11 cellular contexts compared by ENCODE assay signal in the genomic region with DNA sequence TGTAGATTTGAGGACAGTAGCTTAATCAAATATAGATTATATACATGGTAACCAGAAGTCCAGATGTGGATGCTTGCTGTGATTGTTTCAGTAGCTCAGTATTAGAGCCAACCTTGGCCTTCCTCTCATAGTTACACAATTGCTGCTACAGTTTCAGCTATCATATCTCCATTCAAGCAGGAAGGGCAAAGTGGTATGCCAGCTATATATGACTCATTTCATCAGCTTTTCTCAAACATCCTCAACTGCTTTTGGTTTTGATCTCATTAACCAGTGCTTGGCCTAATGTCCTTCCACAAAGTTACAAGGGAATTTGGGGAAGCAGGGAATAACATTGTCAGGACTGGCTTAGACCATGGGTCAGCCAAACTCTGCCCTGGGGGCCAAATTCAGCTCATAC.
A peak's percentile ranks its signal among the peaks of the same experiment; 100 is the strongest.
DNase-seq lines count a peak whose midpoint lies in the region; ATAC-seq and TF ChIP-seq lines count a peak whose summit lies in the region.
"Had no signal": no experiment of that assay in that cellular context is flagged by ENCODE, and none has a peak within 500 bp of the region (broad histone marks: within the 10 kb centered on the region; RNA-seq: fewer than 3 reads in every experiment).

No MANE protein-coding gene starts in this region.

- in situ Hi-C loops in GM13977 (cut with MboI; ENCODE audit: low pct_unique_long_range_greater_than_20kb, low sequenced_read_pairs, unreplicated experiment) = no loop called here

- peaks cover 0 to 5% of the 10 kb centered on the region in 2 donors for H3K4me1 Mint-ChIP-seq in natural killer cell treated with Interleukin-12 subunit alpha and Interleukin-12 subunit beta and Interleukin-15 and Interleukin-18, amount 100 ng/mL, for 72 hours (ENCODE audit: low read depth in 2 of 2)
- H3K4me1 Mint-ChIP-seq in activated T-helper 1 cell treated with anti-CD3 and anti-CD28 coated beads, Interleukin-12 subunit alpha, Interleukin-12 subunit beta, Interleukin-2, Interleukin-4 antibody, amounts not matched to agents 30 ng/mL and 10 ng/mL and 1 ng/mL, durations not matched to agents 14 hours and 24 hours and 36 hours (ENCODE audit: low read depth) = no peaks in the 10 kb centered on the region
- H3K4me1 Mint-ChIP-seq: memory B cell had no signal

- peaks cover 0 to 12% (median 0%) of the 10 kb centered on the region in 4 donors for H3K36me3 ChIP-seq in sigmoid colon

- ATAC-seq in HG02642 (IDR thresholded peaks at IDR 0.05; ENCODE audit: poor library complexity, unreplicated experiment) = peak; percentile 72
- ATAC-seq in SK-N-SH treated with all-trans-retinoic acid at 6 μM for 48 hours = peak; percentile 77
- peak; percentile 69 to 87 for ATAC-seq in natural killer cell treated with Interleukin-12 subunit alpha and Interleukin-12 subunit beta and Interleukin-15 and Interleukin-18, amount 100 ng/mL, for 72 hours

- H3K9me3 ChIP-seq in sigmoid colon = no peaks in the 10 kb centered on the region

- intact Hi-C loops in activated T-helper 1 cell treated with anti-CD3 and anti-CD28 coated beads, Interleukin-12 subunit alpha, Interleukin-12 subunit beta, Interleukin-2, Interleukin-4 antibody, amounts not matched to agents 30 ng/mL and 10 ng/mL and 1 ng/mL, durations not matched to agents 14 hours and 24 hours and 36 hours (cut with micrococcal nuclease) = no loop called here
- intact Hi-C loops in sigmoid colon (cut with DNase I) = no loop called here

- peak overlapping the region in 1 of 2 donors; percentile 54 for H3K27ac Mint-ChIP-seq in natural killer cell treated with Interleukin-12 subunit alpha and Interleukin-12 subunit beta and Interleukin-15 and Interleukin-18, amount 100 ng/mL, for 72 hours
- H3K27ac Mint-ChIP-seq in activated T-helper 1 cell treated with anti-CD3 and anti-CD28 coated beads, Interleukin-12 subunit alpha, Interleukin-12 subunit beta, Interleukin-2, Interleukin-4 antibody, amounts not matched to agents 30 ng/mL and 10 ng/mL and 1 ng/mL, durations not matched to agents 14 hours and 24 hours and 36 hours = no peak overlapping the region
- H3K27ac Mint-ChIP-seq: memory B cell had no signal

- no peaks in the 10 kb centered on the region for H3K36me3 Mint-ChIP-seq in natural killer cell treated with Interleukin-12 subunit alpha and Interleukin-12 subunit beta and Interleukin-15 and Interleukin-18, amount 100 ng/mL, for 72 hours
- H3K36me3 Mint-ChIP-seq in activated T-helper 1 cell treated with anti-CD3 and anti-CD28 coated beads, Interleukin-12 subunit alpha, Interleukin-12 subunit beta, Interleukin-2, Interleukin-4 antibody, amounts not matched to agents 30 ng/mL and 10 ng/mL and 1 ng/mL, durations not matched to agents 14 hours and 24 hours and 36 hours (ENCODE audit: low read depth) = no peaks in the 10 kb centered on the region
- H3K36me3 Mint-ChIP-seq: memory B cell had no signal

- TF ChIP-seq EP300 in sigmoid colon (IDR thresholded peaks at IDR 0.05) = no peak

- no peak for TF ChIP-seq POLR2A in sigmoid colon (IDR thresholded peaks at IDR 0.05)

- TF ChIP-seq CTCF in GM13977 (IDR thresholded peaks at IDR 0.05; ENCODE audit: extremely low read depth, insufficient read depth, missing control alignments) = no peak
- TF ChIP-seq CTCF in sigmoid colon (IDR thresholded peaks at IDR 0.05) = no peak

- H3K27ac ChIP-seq in sigmoid colon = no peak overlapping the region

- H3K4me3 ChIP-seq in sigmoid colon = no peak overlapping the region

- peaks cover 0 to 3% (median 0%) of the 10 kb centered on the region in 4 donors for H3K4me1 ChIP-seq in sigmoid colon

- no peaks in the 10 kb centered on the region for H3K27me3 Mint-ChIP-seq in natural killer cell treated with Interleukin-12 subunit alpha and Interleukin-12 subunit beta and Interleukin-15 and Interleukin-18, amount 100 ng/mL, for 72 hours
- H3K27me3 Mint-ChIP-seq in activated T-helper 1 cell treated with anti-CD3 and anti-CD28 coated beads, Interleukin-12 subunit alpha, Interleukin-12 subunit beta, Interleukin-2, Interleukin-4 antibody, amounts not matched to agents 30 ng/mL and 10 ng/mL and 1 ng/mL, durations not matched to agents 14 hours and 24 hours and 36 hours (ENCODE audit: insufficient read depth) = no peaks in the 10 kb centered on the region
- H3K27me3 Mint-ChIP-seq: memory B cell had no signal

- no peaks in the 10 kb centered on the region for H3K9me3 Mint-ChIP-seq in natural killer cell treated with Interleukin-12 subunit alpha and Interleukin-12 subunit beta and Interleukin-15 and Interleukin-18, amount 100 ng/mL, for 72 hours
- no peaks in the 10 kb centered on the region for H3K9me3 Mint-ChIP-seq in activated T-helper 1 cell treated with anti-CD3 and anti-CD28 coated beads, Interleukin-12 subunit alpha, Interleukin-12 subunit beta, Interleukin-2, Interleukin-4 antibody, amounts not matched to agents 30 ng/mL and 10 ng/mL and 1 ng/mL, durations not matched to agents 14 hours and 24 hours and 36 hours
- H3K9me3 Mint-ChIP-seq: memory B cell had no signal

- DNase-seq in GM13977 (ENCODE audit: low spot score) = peak; percentile 7
- no peak for DNase-seq in natural killer cell treated with Interleukin-12 subunit alpha and Interleukin-12 subunit beta and Interleukin-15 and Interleukin-18, amount 100 ng/mL, for 72 hours (ENCODE audit: low spot score)
- no peak for DNase-seq in activated T-helper 1 cell treated with anti-CD3 and anti-CD28 coated beads, Interleukin-12 subunit alpha, Interleukin-12 subunit beta, Interleukin-2, Interleukin-4 antibody, amounts not matched to agents 30 ng/mL and 10 ng/mL and 1 ng/mL, durations not matched to agents 14 hours and 24 hours and 36 hours (ENCODE audit: low spot score)
- DNase-seq in sigmoid colon = no peak
- no peak for DNase-seq in RPMI8226
- DNase-seq in NCI-H1092 (lab: John Stamatoyannopoulos, UW) = no peak
- DNase-seq: amygdala, NCI-H1048 had no signal

- no peaks in the 10 kb centered on the region for H3K27me3 ChIP-seq in sigmoid colon

- H3K4me3 Mint-ChIP-seq in natural killer cell treated with Interleukin-12 subunit alpha and Interleukin-12 subunit beta and Interleukin-15 and Interleukin-18, amount 100 ng/mL, for 72 hours = no peak overlapping the region
- no peak overlapping the region for H3K4me3 Mint-ChIP-seq in activated T-helper 1 cell treated with anti-CD3 and anti-CD28 coated beads, Interleukin-12 subunit alpha, Interleukin-12 subunit beta, Interleukin-2, Interleukin-4 antibody, amounts not matched to agents 30 ng/mL and 10 ng/mL and 1 ng/mL, durations not matched to agents 14 hours and 24 hours and 36 hours
- H3K4me3 Mint-ChIP-seq: memory B cell had no signal

TF ChIP-seq in SK-N-SH treated with all-trans-retinoic acid at 6 μM for 48 hours, 23 proteins besides CTCF, POLR2A, EP300 and RAD21 (continues in another document):
- TF ChIP-seq, protein P1, sequence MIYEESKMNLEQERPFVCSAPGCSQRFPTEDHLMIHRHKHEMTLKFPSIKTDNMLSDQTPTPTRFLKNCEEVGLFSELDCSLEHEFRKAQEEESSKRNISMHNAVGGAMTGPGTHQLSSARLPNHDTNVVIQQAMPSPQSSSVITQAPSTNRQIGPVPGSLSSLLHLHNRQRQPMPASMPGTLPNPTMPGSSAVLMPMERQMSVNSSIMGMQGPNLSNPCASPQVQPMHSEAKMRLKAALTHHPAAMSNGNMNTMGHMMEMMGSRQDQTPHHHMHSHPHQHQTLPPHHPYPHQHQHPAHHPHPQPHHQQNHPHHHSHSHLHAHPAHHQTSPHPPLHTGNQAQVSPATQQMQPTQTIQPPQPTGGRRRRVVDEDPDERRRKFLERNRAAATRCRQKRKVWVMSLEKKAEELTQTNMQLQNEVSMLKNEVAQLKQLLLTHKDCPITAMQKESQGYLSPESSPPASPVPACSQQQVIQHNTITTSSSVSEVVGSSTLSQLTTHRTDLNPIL (CRISPR knock-in tag; IDR thresholded peaks at IDR 0.05; ENCODE audit: low read depth) = no peak
- TF ChIP-seq, protein P2, sequence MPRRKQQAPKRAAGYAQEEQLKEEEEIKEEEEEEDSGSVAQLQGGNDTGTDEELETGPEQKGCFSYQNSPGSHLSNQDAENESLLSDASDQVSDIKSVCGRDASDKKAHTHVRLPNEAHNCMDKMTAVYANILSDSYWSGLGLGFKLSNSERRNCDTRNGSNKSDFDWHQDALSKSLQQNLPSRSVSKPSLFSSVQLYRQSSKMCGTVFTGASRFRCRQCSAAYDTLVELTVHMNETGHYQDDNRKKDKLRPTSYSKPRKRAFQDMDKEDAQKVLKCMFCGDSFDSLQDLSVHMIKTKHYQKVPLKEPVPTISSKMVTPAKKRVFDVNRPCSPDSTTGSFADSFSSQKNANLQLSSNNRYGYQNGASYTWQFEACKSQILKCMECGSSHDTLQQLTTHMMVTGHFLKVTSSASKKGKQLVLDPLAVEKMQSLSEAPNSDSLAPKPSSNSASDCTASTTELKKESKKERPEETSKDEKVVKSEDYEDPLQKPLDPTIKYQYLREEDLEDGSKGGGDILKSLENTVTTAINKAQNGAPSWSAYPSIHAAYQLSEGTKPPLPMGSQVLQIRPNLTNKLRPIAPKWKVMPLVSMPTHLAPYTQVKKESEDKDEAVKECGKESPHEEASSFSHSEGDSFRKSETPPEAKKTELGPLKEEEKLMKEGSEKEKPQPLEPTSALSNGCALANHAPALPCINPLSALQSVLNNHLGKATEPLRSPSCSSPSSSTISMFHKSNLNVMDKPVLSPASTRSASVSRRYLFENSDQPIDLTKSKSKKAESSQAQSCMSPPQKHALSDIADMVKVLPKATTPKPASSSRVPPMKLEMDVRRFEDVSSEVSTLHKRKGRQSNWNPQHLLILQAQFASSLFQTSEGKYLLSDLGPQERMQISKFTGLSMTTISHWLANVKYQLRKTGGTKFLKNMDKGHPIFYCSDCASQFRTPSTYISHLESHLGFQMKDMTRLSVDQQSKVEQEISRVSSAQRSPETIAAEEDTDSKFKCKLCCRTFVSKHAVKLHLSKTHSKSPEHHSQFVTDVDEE (CRISPR knock-in tag; IDR thresholded peaks at IDR 0.05) = no peak
- TF ChIP-seq ZFP3 (CRISPR knock-in tag; IDR thresholded peaks at IDR 0.05) (0 out of 2 replicates have a peak, but pooled peaks have one; percentile 54), ISL1 (CRISPR knock-in tag; IDR thresholded peaks at IDR 0.05) (peak; percentile 47)
- TF ChIP-seq, protein P3, sequence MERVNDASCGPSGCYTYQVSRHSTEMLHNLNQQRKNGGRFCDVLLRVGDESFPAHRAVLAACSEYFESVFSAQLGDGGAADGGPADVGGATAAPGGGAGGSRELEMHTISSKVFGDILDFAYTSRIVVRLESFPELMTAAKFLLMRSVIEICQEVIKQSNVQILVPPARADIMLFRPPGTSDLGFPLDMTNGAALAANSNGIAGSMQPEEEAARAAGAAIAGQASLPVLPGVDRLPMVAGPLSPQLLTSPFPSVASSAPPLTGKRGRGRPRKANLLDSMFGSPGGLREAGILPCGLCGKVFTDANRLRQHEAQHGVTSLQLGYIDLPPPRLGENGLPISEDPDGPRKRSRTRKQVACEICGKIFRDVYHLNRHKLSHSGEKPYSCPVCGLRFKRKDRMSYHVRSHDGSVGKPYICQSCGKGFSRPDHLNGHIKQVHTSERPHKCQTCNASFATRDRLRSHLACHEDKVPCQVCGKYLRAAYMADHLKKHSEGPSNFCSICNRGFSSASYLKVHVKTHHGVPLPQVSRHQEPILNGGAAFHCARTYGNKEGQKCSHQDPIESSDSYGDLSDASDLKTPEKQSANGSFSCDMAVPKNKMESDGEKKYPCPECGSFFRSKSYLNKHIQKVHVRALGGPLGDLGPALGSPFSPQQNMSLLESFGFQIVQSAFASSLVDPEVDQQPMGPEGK (CRISPR knock-in tag; IDR thresholded peaks at IDR 0.05; ENCODE audit: borderline replicate concordance) = no peak
